25 cellular contexts compared by ENCODE assay signal in genomic region chrX:109345866-109346265, GRCh38.
"Had no signal": no experiment of that assay in that cellular context is flagged by ENCODE, and none has a peak within 500 bp of the region (broad histone marks: within the 10 kb centered on the region; RNA-seq: fewer than 3 reads in every experiment).

No MANE protein-coding gene starts in this region.

- H3K9me3 ChIP-seq: adrenal gland, ascending aorta, colonic mucosa, heart right ventricle, sigmoid colon, thyroid gland, upper lobe of right lung had no signal

- H3K4me1 ChIP-seq: adrenal gland, ascending aorta, colonic mucosa, heart right ventricle, sigmoid colon, thyroid gland, upper lobe of right lung had no signal

- H3K4me3 Mint-ChIP-seq: activated naive CD4-positive, alpha-beta T cell treated with anti-CD3 and anti-CD28 coated beads, Interleukin-2, amount 50 U/mL, for 24 hours; central memory CD8-positive, alpha-beta T cell; mesothelial cell of epicardium; naive thymus-derived CD8-positive, alpha-beta T cell; stimulated activated naive CD8-positive, alpha-beta T cell treated with anti-CD3 and anti-CD28 coated beads, Interleukin-15, Interleukin-2, amounts not matched to agents 100 ng/mL and 50 ng/mL, for 24 hours had no signal

- H3K36me3 ChIP-seq: adrenal gland, ascending aorta, colonic mucosa, heart right ventricle, sigmoid colon, thyroid gland, upper lobe of right lung, WERI-Rb-1 had no signal

- DNase-seq: activated CD4-positive, alpha-beta T cell treated with anti-CD3 and anti-CD28 coated beads, Interleukin-2, amount 50 U/mL, for 1 hour; activated CD4-positive, CD25-positive, alpha-beta regulatory T cell treated with anti-CD3 and anti-CD28 coated beads, Interleukin-2, amount 50 U/mL, for 72 hours; activated gamma-delta T cell treated with Interleukin-2 at 50 U/mL for 16 hours; activated T-cell treated with anti-CD3 and anti-CD28 coated beads, Interleukin-2, amount 50 U/mL, for 1 hour; adrenal gland; colonic mucosa; heart right ventricle; kidney; naive thymus-derived CD8-positive, alpha-beta T cell; retina; sigmoid colon; stimulated activated CD4-positive, alpha-beta T cell treated with anti-CD3 and anti-CD28 coated beads, Interleukin-4, amount 100 ng/mL, for 24 hours; substantia nigra; T-helper 1 cell; thyroid gland; upper lobe of right lung; WERI-Rb-1 had no signal

- H3K27ac Mint-ChIP-seq: activated naive CD4-positive, alpha-beta T cell treated with anti-CD3 and anti-CD28 coated beads, Interleukin-2, amount 50 U/mL, for 24 hours; naive thymus-derived CD8-positive, alpha-beta T cell; progenitor cell of endocrine pancreas; stimulated activated naive CD8-positive, alpha-beta T cell treated with anti-CD3 and anti-CD28 coated beads, Interleukin-15, Interleukin-2, amounts not matched to agents 100 ng/mL and 50 ng/mL, for 24 hours had no signal

- H3K4me1 Mint-ChIP-seq: activated naive CD4-positive, alpha-beta T cell treated with anti-CD3 and anti-CD28 coated beads, Interleukin-2, amount 50 U/mL, for 24 hours; central memory CD8-positive, alpha-beta T cell; naive thymus-derived CD8-positive, alpha-beta T cell had no signal

- H3K9me3 Mint-ChIP-seq: central memory CD8-positive, alpha-beta T cell; stimulated activated naive CD8-positive, alpha-beta T cell treated with anti-CD3 and anti-CD28 coated beads, Interleukin-15, Interleukin-2, amounts not matched to agents 100 ng/mL and 50 ng/mL, for 24 hours had no signal

- H3K4me3 ChIP-seq: adrenal gland, ascending aorta, colonic mucosa, heart right ventricle, lung, sigmoid colon, thyroid gland, upper lobe of right lung had no signal

- H3K27ac ChIP-seq: adrenal gland, ascending aorta, colonic mucosa, heart right ventricle, sigmoid colon, thyroid gland, upper lobe of right lung, WERI-Rb-1 had no signal

- H3K36me3 Mint-ChIP-seq: activated naive CD4-positive, alpha-beta T cell treated with anti-CD3 and anti-CD28 coated beads, Interleukin-2, amount 50 U/mL, for 24 hours; mesothelial cell of epicardium; naive thymus-derived CD8-positive, alpha-beta T cell had no signal

- H3K27me3 Mint-ChIP-seq: activated naive CD4-positive, alpha-beta T cell treated with anti-CD3 and anti-CD28 coated beads, Interleukin-2, amount 50 U/mL, for 24 hours; central memory CD8-positive, alpha-beta T cell; progenitor cell of endocrine pancreas; stimulated activated naive CD8-positive, alpha-beta T cell treated with anti-CD3 and anti-CD28 coated beads, Interleukin-15, Interleukin-2, amounts not matched to agents 100 ng/mL and 50 ng/mL, for 24 hours had no signal

- H3K27me3 ChIP-seq: ascending aorta, colonic mucosa, sigmoid colon, thyroid gland, upper lobe of right lung had no signal

- ATAC-seq: heart right ventricle; left lobe of liver; naive thymus-derived CD8-positive, alpha-beta T cell; upper lobe of right lung had no signal
